In the genomic region with DNA sequence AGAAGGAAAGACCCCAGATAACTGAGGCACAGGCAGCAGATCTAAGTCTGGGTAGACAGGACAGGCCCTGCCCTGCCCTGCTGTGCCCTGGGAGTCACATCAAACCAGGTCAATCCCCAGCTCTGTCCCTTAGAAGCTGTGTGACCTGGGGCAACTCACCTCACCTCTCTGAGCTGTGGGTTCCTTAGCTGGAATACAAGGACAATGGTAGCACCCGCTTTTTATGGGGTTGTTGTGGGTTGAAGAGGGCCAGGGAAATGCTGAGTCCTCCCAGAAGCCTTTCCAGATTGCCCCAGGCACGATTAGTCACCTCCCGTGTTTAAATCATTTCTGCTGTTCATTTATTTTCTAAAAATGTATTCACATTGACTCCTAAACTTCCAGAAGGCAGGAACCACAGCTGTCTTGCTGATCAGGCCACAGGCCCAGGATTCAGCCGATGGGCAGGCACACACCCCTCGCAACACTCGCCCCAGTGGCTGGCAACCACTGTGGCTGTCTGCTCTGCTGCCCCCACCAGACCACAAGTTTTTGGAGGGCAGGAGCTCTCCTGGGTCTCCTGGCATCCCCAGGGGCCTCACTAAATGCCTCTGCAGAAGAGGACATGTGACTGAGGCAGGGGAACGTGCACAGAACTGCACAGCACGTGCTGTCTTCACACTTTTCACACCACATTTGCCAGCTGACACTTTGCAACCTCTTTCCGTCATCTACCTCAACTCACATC, we compare ENCODE assay signal across 8 cellular contexts. TPM values are rescaled to one million over a fixed set of nuclear protein-coding genes. Genes with fewer than 3 reads are reported as not detected.
A peak's percentile ranks its signal among the peaks of the same experiment; 100 is the strongest.
DNase-seq lines count a peak whose midpoint lies in the region; ATAC-seq and TF ChIP-seq lines count a peak whose summit lies in the region.

No MANE protein-coding gene starts in this region.

- TF ChIP-seq POLR2A in gastroesophageal sphincter (IDR thresholded peaks at IDR 0.05): no peak

- H3K9me3 Mint-ChIP-seq in progenitor cell of endocrine pancreas (ENCODE audit: low read depth): no peaks in the 10 kb centered on the region

- WGBS in gastroesophageal sphincter (ENCODE audit: low coverage in 1 of 2), 2 donors: 58 to 78% methylated on average over 6 of the region's 9 CpGs

- BruUV-seq in PC-3 (replicated peaks; lab: Mats Ljungman, UMichigan): no TSS peak

- POLR2A ChIA-PET in PC-3 (lab: Charles Lee; ENCODE audit: unreplicated experiment): interaction anchor here (0.5 kb wide), 1 partner anchor 227 kb away, joined by 3 read pairs; a partner anchor contains a TSS

- no peaks in the 10 kb centered on the region for H4K20me1 ChIP-seq in PC-3 (ENCODE audit: low read length)

- no peak overlapping the region for H2AFZ ChIP-seq in PC-3 (ENCODE audit: low read length)

- H3K4me2 ChIP-seq in PC-3 (ENCODE audit: low read length): peak overlapping the region; percentile 48

- no peaks in the 10 kb centered on the region for H3K36me3 Mint-ChIP-seq in progenitor cell of endocrine pancreas (ENCODE audit: insufficient read depth)

- peaks cover 45% of the 10 kb centered on the region for H3K4me1 ChIP-seq in PC-3 (ENCODE audit: insufficient read depth, low read length)
- peaks cover 77% of the 10 kb centered on the region for H3K4me1 ChIP-seq in effector memory CD4-positive, alpha-beta T cell (ENCODE audit: control insufficient read depth, insufficient read depth, low read length, poor library complexity, severe bottlenecking)
- H3K4me1 ChIP-seq in gastroesophageal sphincter: peaks cover 0 to 16% (median 13%) of the 10 kb centered on the region in 3 donors

- H3K9me3 ChIP-seq in PC-3 (ENCODE audit: low read length): no peaks in the 10 kb centered on the region
- no peaks in the 10 kb centered on the region for H3K9me3 ChIP-seq in effector memory CD4-positive, alpha-beta T cell (ENCODE audit: control insufficient read depth, low read length)
- no peaks in the 10 kb centered on the region for H3K9me3 ChIP-seq in gastroesophageal sphincter

- no peaks in the 10 kb centered on the region for H3K79me2 ChIP-seq in PC-3 (ENCODE audit: low read length)

- H3K27ac Mint-ChIP-seq in progenitor cell of endocrine pancreas: no peak overlapping the region

- TF ChIP-seq CTCF in PC-3 (conservative IDR thresholded peaks at IDR 0.05; ENCODE audit: low read depth, low read length) (no peak), gastroesophageal sphincter (IDR thresholded peaks at IDR 0.05) (no peak), progenitor cell of endocrine pancreas (IDR thresholded peaks at IDR 0.05; ENCODE audit: unreplicated experiment) (no peak)

- H3K9me2 ChIP-seq in PC-3 (replicated peaks; ENCODE audit: low read length): no peaks in the 10 kb centered on the region

- ATAC-seq in PC-3: peak; percentile 67
- ATAC-seq in gastroesophageal sphincter: no peak

- H3K9ac ChIP-seq in PC-3 (ENCODE audit: low read length): peak overlapping the region; percentile 26

- peaks cover 5% of the 10 kb centered on the region for H3F3A ChIP-seq in PC-3 (ENCODE audit: low read length, unreplicated experiment)

- DNase-seq in GF-D8 (lab: John Stamatoyannopoulos, UW) (peak; percentile 89), PC-3 (peak; percentile 98), renal cortical epithelial cell (ENCODE audit: low read depth) (peak; percentile 57), NCI-H524 treated with DMSO at 0.1 percent for 48 hours (lab: John Stamatoyannopoulos, UW) (no peak), progenitor cell of endocrine pancreas (ENCODE audit: low spot score, unreplicated experiment) (no peak), pons (ENCODE audit: low spot score) (no peak)
- no peak for DNase-seq in effector memory CD4-positive, alpha-beta T cell

- no peaks in the 10 kb centered on the region for H3K4me1 Mint-ChIP-seq in progenitor cell of endocrine pancreas (ENCODE audit: low read depth)

- H3K27me3 ChIP-seq in PC-3 (ENCODE audit: low read length): no peaks in the 10 kb centered on the region
- H3K27me3 ChIP-seq in effector memory CD4-positive, alpha-beta T cell (replicated peaks; ENCODE audit: control insufficient read depth, insufficient read depth, low read length, poor library complexity, severe bottlenecking): no peaks in the 10 kb centered on the region
- peaks cover 27% of the 10 kb centered on the region for H3K27me3 ChIP-seq in gastroesophageal sphincter

- intact Hi-C loops in PC-3 (cut with micrococcal nuclease): loop anchor here (2.0 to 5.0 kb wide), 2 partner anchors 14 to 68 kb away; a partner anchor contains a TSS

- H3K4me3 ChIP-seq in PC-3 (ENCODE audit: low read length) (no peak overlapping the region), gastroesophageal sphincter (no peak overlapping the region)
- H3K4me3 ChIP-seq in effector memory CD4-positive, alpha-beta T cell (ENCODE audit: insufficient read depth, low read depth, low read length, poor library complexity, severe bottlenecking): peak overlapping the region; percentile 47

- no peaks in the 10 kb centered on the region for H3K36me3 ChIP-seq in PC-3 (ENCODE audit: low read depth, low read length)
- H3K36me3 ChIP-seq in effector memory CD4-positive, alpha-beta T cell (ENCODE audit: control insufficient read depth, insufficient read depth, low read length): peaks cover 12% of the 10 kb centered on the region
- H3K36me3 ChIP-seq in gastroesophageal sphincter: no peaks in the 10 kb centered on the region

- CTCF ChIA-PET in PC-3 (lab: Charles Lee): interaction anchor here (0.6 to 1.4 kb wide), 2 partner anchors 12 to 16 kb away, joined by 3 to 5 read pairs; no protein-coding TSS in a partner anchor

- peak overlapping the region; percentile 86 for H3K27ac ChIP-seq in PC-3 (ENCODE audit: low read length)
- peak overlapping the region; percentile 95 for H3K27ac ChIP-seq in effector memory CD4-positive, alpha-beta T cell (ENCODE audit: insufficient read depth, low read length, poor library complexity, severe bottlenecking)
- H3K27ac ChIP-seq in gastroesophageal sphincter: peak overlapping the region in 2 of 4 donors; percentile 37 to 65

- no peak for TF ChIP-seq EP300 in gastroesophageal sphincter (IDR thresholded peaks at IDR 0.05)

- peaks cover 2% of the 10 kb centered on the region for H3K27me3 Mint-ChIP-seq in progenitor cell of endocrine pancreas

- no peak overlapping the region for H3K4me3 Mint-ChIP-seq in progenitor cell of endocrine pancreas (ENCODE audit: low read depth)

RNA-seq across cellular contexts. Expression of a gene that starts 3.0 kb away (rescaled TPM):
- total RNA-seq in PC-3 (2014; rRNA removed) (0.63 and 0.73 TPM in 2 replicates), renal cortical epithelial cell (0.35 and 2.3 TPM in 2 replicates), gastroesophageal sphincter (10 to 100 TPM in 1 of 4 donors, 1 to 10 TPM in 3; 3.6 to 12.4 (median 5.5) TPM), progenitor cell of endocrine pancreas (not detected in 2 replicates)

RNA-seq across cellular contexts. Expression of a gene that starts 32.8 kb away (rescaled TPM):
- total RNA-seq in PC-3 (2014; rRNA removed) (not detected in 2 replicates), renal cortical epithelial cell (not detected in 2 replicates), gastroesophageal sphincter (1 to 10 TPM; 2.3 to 5.9 (median 4.5) TPM), progenitor cell of endocrine pancreas (0.24 TPM in 1 of 2 replicates, not detected in the other)

Comparison
In these comparisons a context has a peak if more than half of its experiments do, and no peak if none do; other contexts are left out.
1. DNase-seq: peak in GF-D8 (single experiment), PC-3 (single experiment) and renal cortical epithelial cell (single experiment); none in effector memory CD4-positive, alpha-beta T cell (0 of 3), NCI-H524 treated with DMSO at 0.1 percent for 48 hours (single experiment), progenitor cell of endocrine pancreas (single experiment) and pons (single experiment).